25 cellular contexts compared by ENCODE assay signal in the genomic region with DNA sequence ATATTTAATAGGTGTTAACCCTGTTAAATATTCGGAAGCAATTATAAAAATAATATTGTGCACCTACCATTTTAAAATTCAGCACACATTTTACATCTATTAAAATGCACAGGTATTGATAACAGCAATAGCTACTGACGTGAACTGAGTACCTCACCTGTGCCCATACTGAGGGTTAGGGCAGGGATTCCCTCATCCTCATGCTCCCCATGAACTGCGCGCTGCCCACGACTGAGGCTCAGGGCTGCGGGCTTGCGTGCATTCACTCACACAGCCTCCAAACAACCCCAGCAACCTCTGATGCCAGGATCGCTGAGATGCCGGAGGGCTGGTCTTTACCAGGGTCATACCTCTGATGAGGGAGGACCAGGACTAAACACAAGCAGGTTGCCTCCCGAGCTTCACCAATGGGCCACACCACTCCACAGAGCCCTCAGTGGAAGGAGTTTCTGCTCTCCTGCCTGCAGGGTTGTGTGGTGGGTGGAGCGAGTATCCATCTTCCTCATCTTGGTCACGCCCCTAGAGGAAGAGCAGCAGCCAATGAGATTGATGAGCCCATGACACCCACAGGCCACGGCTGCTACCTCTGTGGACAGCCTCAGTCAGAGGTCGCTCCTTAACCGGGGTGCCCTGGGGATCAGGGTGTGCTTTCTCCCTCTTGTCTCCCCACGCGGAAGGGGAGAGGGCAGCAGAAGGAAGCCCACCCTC.
A peak's percentile ranks its signal among the peaks of the same experiment; 100 is the strongest.
DNase-seq lines count a peak whose midpoint lies in the region; FAIRE-seq and TF ChIP-seq lines count a peak whose summit lies in the region.
"Had no signal": no experiment of that assay in that cellular context is flagged by ENCODE, and none has a peak within 500 bp of the region (broad histone marks: within the 10 kb centered on the region; RNA-seq: fewer than 3 reads in every experiment).

No MANE protein-coding gene starts in this region.

- H3K27ac ChIP-seq in astrocyte (ENCODE audit: low read depth, low read length) (no peak overlapping the region), osteoblast (ENCODE audit: low read depth, low read length) (no peak overlapping the region), right atrium auricular region (no peak overlapping the region), WERI-Rb-1 (no peak overlapping the region)
- H3K27ac ChIP-seq: adrenal gland, left lung, psoas muscle, RWPE1, transverse colon had no signal

- DNase-seq in H7 (peak; percentile 13), NOMO-1 (lab: John Stamatoyannopoulos, UW; ENCODE audit: unreplicated experiment in 2 of 2) (peak; percentile 78 to 84), astrocyte (ENCODE audit: low read depth) (no peak), osteoblast (ENCODE audit: insufficient read length, low spot score, missing footprints) (no peak), DMS53 (lab: John Stamatoyannopoulos, UW) (no peak), right atrium auricular region (ENCODE audit: low spot score) (no peak), WERI-Rb-1 (no peak), NCI-H510A (lab: John Stamatoyannopoulos, UW) (no peak)
- DNase-seq: activated CD4-positive, alpha-beta T cell treated with anti-CD3 and anti-CD28 coated beads for 4 hours; activated naive CD4-positive, alpha-beta T cell; activated T-cell treated with anti-CD3 and anti-CD28 coated beads, Interleukin-2, amount 50 U/mL, for 24 hours; adrenal gland; AML-193; CD4-positive, alpha-beta memory T cell; DMS 273 treated with DMSO at 0.1 percent for 48 hours; left lung; NCI-H146; psoas muscle; SK-N-SH; transverse colon had no signal

- no peaks in the 10 kb centered on the region for H3K27me3 ChIP-seq in H7 (ENCODE audit: control insufficient read depth, insufficient read depth, low read length)
- H3K27me3 ChIP-seq in astrocyte (ENCODE audit: insufficient read depth, low read length): no peaks in the 10 kb centered on the region
- no peaks in the 10 kb centered on the region for H3K27me3 ChIP-seq in osteoblast (ENCODE audit: insufficient read depth, low read length)
- H3K27me3 ChIP-seq in right atrium auricular region: no peaks in the 10 kb centered on the region
- no peaks in the 10 kb centered on the region for H3K27me3 ChIP-seq in WERI-Rb-1 (ENCODE audit: insufficient read depth, low read depth, severe bottlenecking)
- H3K27me3 ChIP-seq: adrenal gland, left lung, transverse colon had no signal

- TF ChIP-seq CTCF in astrocyte (IDR thresholded peaks at IDR 0.05; ENCODE audit: insufficient read depth, low read depth, low read length) (no peak), osteoblast (IDR thresholded peaks at IDR 0.05; ENCODE audit: extremely low read depth, low read depth, low read length) (no peak), right atrium auricular region (IDR thresholded peaks at IDR 0.05) (no peak), WERI-Rb-1 (IDR thresholded peaks at IDR 0.05; ENCODE audit: low read depth, low read length) (no peak)

- no peak overlapping the region for H3K27ac Mint-ChIP-seq in astrocyte (ENCODE audit: unreplicated experiment)
- H3K27ac Mint-ChIP-seq: activated T-cell treated with anti-CD3 and anti-CD28 coated beads, Interleukin-2, amount 50 U/mL, for 24 hours; CD4-positive, alpha-beta memory T cell; T-helper 1 cell treated with Interleukin-12 subunit alpha and Interleukin-12 subunit beta and Interleukin-4 antibody, amounts not matched to agents 30 μg/mL and 1 μg/mL, for 36 hours had no signal

- H3K36me3 Mint-ChIP-seq in astrocyte (ENCODE audit: low read depth, unreplicated experiment): no peaks in the 10 kb centered on the region
- H3K36me3 Mint-ChIP-seq: brain; CD4-positive, alpha-beta memory T cell had no signal

- H3K36me3 ChIP-seq in H7 (replicated peaks; ENCODE audit: control insufficient read depth, insufficient read depth, low read length) (no peaks in the 10 kb centered on the region), astrocyte (ENCODE audit: insufficient read depth, low read length) (no peaks in the 10 kb centered on the region), osteoblast (ENCODE audit: insufficient read depth, low read length) (no peaks in the 10 kb centered on the region), right atrium auricular region (no peaks in the 10 kb centered on the region), WERI-Rb-1 (no peaks in the 10 kb centered on the region)
- H3K36me3 ChIP-seq: adrenal gland, HAP-1, left lung, transverse colon had no signal

- H3K4me1 Mint-ChIP-seq in astrocyte (ENCODE audit: low read depth, unreplicated experiment): no peaks in the 10 kb centered on the region
- H3K4me1 Mint-ChIP-seq: brain; CD4-positive, alpha-beta memory T cell had no signal

- H3K79me2 ChIP-seq in astrocyte (ENCODE audit: insufficient read depth, low read length) (no peaks in the 10 kb centered on the region), osteoblast (ENCODE audit: insufficient read depth, low read length) (no peaks in the 10 kb centered on the region)

- no peak overlapping the region for H3K4me2 ChIP-seq in astrocyte (ENCODE audit: low read length)
- no peak overlapping the region for H3K4me2 ChIP-seq in osteoblast (ENCODE audit: insufficient read depth, low read length)
- H3K4me2 ChIP-seq: A549, SK-N-SH had no signal

- H2AFZ ChIP-seq in astrocyte (ENCODE audit: low read depth, low read length) (no peak overlapping the region), osteoblast (ENCODE audit: low read length) (peak overlapping the region; percentile 57)

- no peak overlapping the region for H3K4me3 ChIP-seq in H7 (ENCODE audit: insufficient read depth, low read depth, low read length)
- H3K4me3 ChIP-seq in astrocyte (ENCODE audit: insufficient read depth, low read depth, low read length): no peak overlapping the region
- no peak overlapping the region for H3K4me3 ChIP-seq in osteoblast (ENCODE audit: insufficient read depth, low read length)
- no peak overlapping the region for H3K4me3 ChIP-seq in right atrium auricular region
- H3K4me3 ChIP-seq in WERI-Rb-1 (ENCODE audit: low read depth, low read length): no peak overlapping the region
- H3K4me3 ChIP-seq: A549, adrenal gland, HAP-1, left lung, psoas muscle, transverse colon had no signal

- H3K9me3 ChIP-seq in astrocyte (ENCODE audit: insufficient read depth, low read depth, low read length) (no peaks in the 10 kb centered on the region), osteoblast (ENCODE audit: low read depth, low read length) (no peaks in the 10 kb centered on the region), right atrium auricular region (no peaks in the 10 kb centered on the region), WERI-Rb-1 (ENCODE audit: severe bottlenecking) (no peaks in the 10 kb centered on the region)
- H3K9me3 ChIP-seq: A549, adrenal gland, HAP-1, left lung, psoas muscle, SK-N-SH, transverse colon had no signal

- no peaks in the 10 kb centered on the region for H4K20me1 ChIP-seq in astrocyte (ENCODE audit: insufficient read depth, low read length)
- H4K20me1 ChIP-seq in osteoblast (ENCODE audit: insufficient read depth, low read length): no peaks in the 10 kb centered on the region

- peaks cover 2% of the 10 kb centered on the region for H3K9me3 Mint-ChIP-seq in astrocyte (ENCODE audit: unreplicated experiment)
- H3K9me3 Mint-ChIP-seq: T-helper 1 cell treated with Interleukin-12 subunit alpha and Interleukin-12 subunit beta and Interleukin-4 antibody, amounts not matched to agents 30 μg/mL and 1 μg/mL, for 36 hours had no signal

- no peak overlapping the region for H3K9ac ChIP-seq in astrocyte (ENCODE audit: low read length)
- H3K9ac ChIP-seq: SK-N-SH had no signal

- peak; percentile 37 for FAIRE-seq in astrocyte (lab: Jason Lieb, UNC)
- FAIRE-seq: A549 had no signal

- peaks cover 4% of the 10 kb centered on the region for H3K27me3 Mint-ChIP-seq in astrocyte (ENCODE audit: low read depth, unreplicated experiment)
- H3K27me3 Mint-ChIP-seq: activated T-cell treated with anti-CD3 and anti-CD28 coated beads, Interleukin-2, amount 50 U/mL, for 24 hours had no signal

- no peak overlapping the region for H3K4me3 Mint-ChIP-seq in astrocyte (ENCODE audit: unreplicated experiment)
- H3K4me3 Mint-ChIP-seq: activated T-cell treated with anti-CD3 and anti-CD28 coated beads, Interleukin-2, amount 50 U/mL, for 24 hours; brain; CD4-positive, alpha-beta memory T cell; T-helper 1 cell treated with Interleukin-12 subunit alpha and Interleukin-12 subunit beta and Interleukin-4 antibody, amounts not matched to agents 30 μg/mL and 1 μg/mL, for 36 hours had no signal

- H3K4me1 ChIP-seq in astrocyte (ENCODE audit: insufficient read depth, low read length) (no peaks in the 10 kb centered on the region), osteoblast (ENCODE audit: insufficient read depth, low read length) (no peaks in the 10 kb centered on the region), right atrium auricular region (no peaks in the 10 kb centered on the region)
- H3K4me1 ChIP-seq: adrenal gland, HAP-1, left lung, psoas muscle, transverse colon had no signal

Comparison
In these comparisons a context has a peak if more than half of its experiments do, and no peak if none do; other contexts are left out.
1. DNase-seq: peak in H7 (single experiment) and NOMO-1 (2 of 2); none in astrocyte (single experiment), osteoblast (single experiment), DMS53 (single experiment), right atrium auricular region (single experiment), WERI-Rb-1 (single experiment) and NCI-H510A (single experiment).